Comparison of ENCODE assay signal across 26 cellular contexts in genomic region chr20:17026346-17026745, GRCh38.
"Had no signal": no experiment of that assay in that cellular context is flagged by ENCODE, and none has a peak within 500 bp of the region (broad histone marks: within the 10 kb centered on the region; RNA-seq: fewer than 3 reads in every experiment).

No MANE protein-coding gene starts in this region.

- H3K4me3 ChIP-seq: esophagus muscularis mucosa, ovary, right lobe of liver, smooth muscle cell, stomach, suprapubic skin, tibial artery, upper lobe of right lung had no signal

- H3K4me2 ChIP-seq: smooth muscle cell had no signal

- H3K4me1 ChIP-seq: right lobe of liver, stomach, suprapubic skin, tibial artery had no signal

- H3K9me3 ChIP-seq: ovary, right lobe of liver, suprapubic skin, upper lobe of right lung had no signal

- DNase-seq: activated CD4-positive, alpha-beta T cell treated with anti-CD3 and anti-CD28 coated beads for 4 hours; activated CD4-positive, alpha-beta T cell treated with anti-CD3 and anti-CD28 coated beads, Interleukin-2, amount 50 U/mL, for 4 hours; activated naive CD4-positive, alpha-beta T cell; activated T-cell treated with anti-CD3 and anti-CD28 coated beads for 4 hours; activated T-cell treated with anti-CD3 and anti-CD28 coated beads, Interleukin-2, amount 50 U/mL, for 72 hours; dermis blood vessel endothelial cell; effector CD4-positive, alpha-beta T cell; glutamatergic neuron; left cardiac atrium; left ventricle myocardium superior; mammary epithelial cell; midbrain; naive thymus-derived CD4-positive, alpha-beta T cell; ovary; right lobe of liver; stimulated activated CD4-positive, alpha-beta T cell treated with anti-CD3 and anti-CD28 coated beads, Interleukin-1b, Interleukin-23, amount 100 ng/mL, for 48 hours; stimulated activated naive B cell treated with anti-CD40 and anti-IgM and Interleukin-4, amounts not matched to agents 10 μg/mL and 1 μg/mL and 100 μg/mL, for 72 hours; stomach; T-helper 9 cell; tibial artery; upper lobe of right lung had no signal

- H3K27ac ChIP-seq: esophagus muscularis mucosa, ovary, right lobe of liver, stomach, suprapubic skin, tibial artery, upper lobe of right lung, VCaP had no signal

- ATAC-seq: activated naive CD4-positive, alpha-beta T cell treated with anti-CD3 and anti-CD28 coated beads, Interleukin-2, amount 50 U/mL, for 72 hours; activated T-cell treated with anti-CD3 and anti-CD28 coated beads, Interleukin-2, amount 50 U/mL, for 72 hours; left cardiac atrium; left ventricle myocardium superior; naive thymus-derived CD4-positive, alpha-beta T cell; right lobe of liver; stimulated activated naive B cell treated with anti-CD40 and anti-IgM and Interleukin-4, amounts not matched to agents 10 μg/mL and 1 μg/mL and 100 μg/mL, for 72 hours; upper lobe of right lung had no signal

- H3K27me3 ChIP-seq: esophagus muscularis mucosa, ovary, right lobe of liver, stomach, suprapubic skin, tibial artery, upper lobe of right lung had no signal

- H3K36me3 ChIP-seq: esophagus muscularis mucosa, ovary, right lobe of liver, stomach, suprapubic skin, tibial artery, upper lobe of right lung had no signal
